In the genomic region with DNA sequence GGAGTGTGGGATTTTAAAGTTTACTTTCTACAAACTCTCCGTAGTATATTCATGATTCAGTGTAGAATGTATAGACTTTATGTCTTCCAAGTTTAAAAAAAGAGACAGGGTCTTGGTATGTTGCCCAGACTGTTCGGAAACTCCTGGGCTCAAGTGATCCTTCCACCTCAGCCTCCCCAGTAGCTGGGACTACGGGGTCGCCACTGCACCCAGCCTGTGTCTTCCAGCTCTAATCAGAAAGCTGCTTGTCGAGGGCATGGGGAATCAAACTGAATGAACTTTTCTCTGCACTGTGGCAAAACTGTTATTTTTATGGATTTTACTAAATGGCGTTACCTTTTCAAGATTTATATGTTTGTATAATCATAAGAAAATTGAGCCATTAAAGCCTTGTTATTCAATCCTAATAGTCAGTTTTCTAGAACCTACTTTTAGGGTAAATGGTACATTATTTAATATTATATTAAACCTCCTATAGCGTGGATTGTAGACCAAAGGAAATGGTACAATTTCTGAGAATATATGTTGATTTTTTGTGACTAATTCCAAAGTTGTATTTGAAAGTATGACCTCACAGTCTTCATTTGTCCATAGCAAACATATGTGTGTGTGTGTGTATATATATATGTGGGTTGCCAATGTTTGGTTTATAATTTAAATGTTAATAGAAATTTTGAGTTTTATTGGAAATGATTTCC, we compare ENCODE assay signal across 9 cellular contexts. TPM values are rescaled to one million over a fixed set of nuclear protein-coding genes. Genes with fewer than 3 reads are reported as not detected.
DNase-seq lines count a peak whose midpoint lies in the region; ATAC-seq and TF ChIP-seq lines count a peak whose summit lies in the region.
"Had no signal": no experiment of that assay in that cellular context is flagged by ENCODE, and none has a peak within 500 bp of the region (broad histone marks: within the 10 kb centered on the region; RNA-seq: fewer than 3 reads in every experiment).

No MANE protein-coding gene starts in this region.

- H3K36me3 ChIP-seq in WERI-Rb-1 (no peaks in the 10 kb centered on the region; the same call in 1 of the 2 replicates), hepatocyte (replicated peaks; ENCODE audit: insufficient read depth, low read depth) (no peaks in the 10 kb centered on the region), smooth muscle cell (ENCODE audit: low read depth) (no peaks in the 10 kb centered on the region)

- no peaks in the 10 kb centered on the region for H3K9me2 ChIP-seq in hepatocyte (replicated peaks; ENCODE audit: insufficient read depth)

- H4K20me1 ChIP-seq in hepatocyte (ENCODE audit: insufficient read depth, poor library complexity, severe bottlenecking) (peaks cover 16% of the 10 kb centered on the region), smooth muscle cell (ENCODE audit: low read depth) (peaks cover 17% of the 10 kb centered on the region)

- H3K27ac ChIP-seq in WERI-Rb-1 (peak overlapping the region; percentile 81), hepatocyte (peak overlapping the region; percentile 89), smooth muscle cell (ENCODE audit: low read depth) (peak overlapping the region; percentile 60)

- H3K4me1 ChIP-seq in hepatocyte (ENCODE audit: insufficient read depth) (peaks cover 7% of the 10 kb centered on the region), smooth muscle cell (ENCODE audit: low read depth) (peaks cover 8% of the 10 kb centered on the region)

- peak overlapping the region; percentile 96 for H3K4me2 ChIP-seq in hepatocyte
- H3K4me2 ChIP-seq in smooth muscle cell: peak overlapping the region; percentile 96

- 29% methylated on average over 7 of the region's 7 CpGs for WGBS in hepatocyte (ENCODE audit: low lambda C conversion rate, missing lambda C conversion rate)
- 16% methylated on average over 7 of the region's 7 CpGs for WGBS in smooth muscle cell (ENCODE audit: low lambda C conversion rate)

- no peaks in the 10 kb centered on the region for H3K27me3 ChIP-seq in WERI-Rb-1 (ENCODE audit: insufficient read depth, low read depth, severe bottlenecking)
- no peaks in the 10 kb centered on the region for H3K27me3 ChIP-seq in hepatocyte
- no peaks in the 10 kb centered on the region for H3K27me3 ChIP-seq in smooth muscle cell (ENCODE audit: low read depth)

- peaks cover 10% of the 10 kb centered on the region for H3F3A ChIP-seq in smooth muscle cell (ENCODE audit: low read depth)

- DNase-seq in DMS53 (lab: John Stamatoyannopoulos, UW) (peak; percentile 52), DMS53 treated with DMSO at 0.1 percent for 48 hours (lab: John Stamatoyannopoulos, UW; ENCODE audit: unreplicated experiment) (no peak), WERI-Rb-1 (no peak), hepatocyte (ENCODE audit: low spot score) (no peak), smooth muscle cell (lab: John Stamatoyannopoulos, UW; ENCODE audit: unreplicated experiment) (no peak)
- DNase-seq: MV-4-11 had no signal

- H3K4me3 ChIP-seq in WERI-Rb-1 (ENCODE audit: low read depth, low read length): peak overlapping the region; percentile 90
- peak overlapping the region; percentile 83 for H3K4me3 ChIP-seq in hepatocyte
- H3K4me3 ChIP-seq in smooth muscle cell: peak overlapping the region; percentile 61

- H2AFZ ChIP-seq in hepatocyte (peak overlapping the region; percentile 18), smooth muscle cell (ENCODE audit: low read depth) (no peak overlapping the region)

- no peaks in the 10 kb centered on the region for H3K9me3 ChIP-seq in WERI-Rb-1 (ENCODE audit: severe bottlenecking)
- no peaks in the 10 kb centered on the region for H3K9me3 ChIP-seq in hepatocyte (ENCODE audit: low read depth)
- H3K9me3 ChIP-seq in smooth muscle cell (replicated peaks; ENCODE audit: low read depth): no peaks in the 10 kb centered on the region

- H3K79me2 ChIP-seq in hepatocyte: peaks cover 34% of the 10 kb centered on the region
- peaks cover 23% of the 10 kb centered on the region for H3K79me2 ChIP-seq in smooth muscle cell (ENCODE audit: low read depth)

- TF ChIP-seq CTCF in WERI-Rb-1 (IDR thresholded peaks at IDR 0.05; ENCODE audit: low read depth, low read length) (no peak), hepatocyte (IDR thresholded peaks at IDR 0.05; ENCODE audit: poor library complexity) (no peak), smooth muscle cell (IDR thresholded peaks at IDR 0.05; ENCODE audit: borderline replicate concordance, insufficient read depth, poor library complexity, severe bottlenecking) (no peak)

- ATAC-seq in HG03139 (IDR thresholded peaks at IDR 0.05; ENCODE audit: unreplicated experiment) (no peak), GM21619 (IDR thresholded peaks at IDR 0.05; ENCODE audit: unreplicated experiment) (no peak), HG02588 (IDR thresholded peaks at IDR 0.05; ENCODE audit: unreplicated experiment) (no peak)

- peak overlapping the region; percentile 68 for H3K9ac ChIP-seq in smooth muscle cell (ENCODE audit: low read depth)

RNA-seq across cellular contexts. Expression of a gene that starts 1.1 kb away (rescaled TPM):
- total RNA-seq in hepatocyte (29.4 and 33.3 TPM in 2 replicates), smooth muscle cell (20.6 and 21.8 TPM in 2 replicates)
- polyA plus RNA-seq in hepatocyte (50.1 and 60.0 TPM in 2 replicates), smooth muscle cell (39.8 and 41.8 TPM in 2 replicates)

RNA-seq across cellular contexts. Expression of a gene that starts 7.4 kb away (rescaled TPM):
- total RNA-seq in hepatocyte (84.9 and 86.4 TPM in 2 replicates), smooth muscle cell (67.1 and 70.2 TPM in 2 replicates)
- polyA plus RNA-seq in hepatocyte (55.1 and 60.8 TPM in 2 replicates), smooth muscle cell (46.2 and 48.9 TPM in 2 replicates)

RNA-seq across cellular contexts. Expression of a gene that starts 23.4 kb away (rescaled TPM):
- total RNA-seq in hepatocyte: 9.2 and 36.6 TPM in 2 replicates
- polyA plus RNA-seq in hepatocyte: 51.6 and 99.1 TPM in 2 replicates
- total RNA-seq in smooth muscle cell: 1.3 and 4.0 TPM in 2 replicates
- 6.6 and 27.3 TPM in 2 replicates for polyA plus RNA-seq in smooth muscle cell
